1 cellular context compared by ENCODE assay signal in genomic region chr20:43457640-43458421, GRCh38.
TF ChIP-seq lines count a peak whose summit lies in the region.

SRSF6 (plus strand) TSS chr20:43457896; CDS start chr20:43458034, 138 bp downstream.

TF ChIP-seq in HepG2, 621 proteins besides CTCF, POLR2A, EP300 and RAD21 (continued from another document and continues in another):
- TF ChIP-seq ZBED4 (CRISPR knock-in tag; IDR thresholded peaks at IDR 0.05; ENCODE audit: borderline replicate concordance): peak; percentile 77; the same call in 1 of the 2 replicates
- TF ChIP-seq KLF12 (CRISPR knock-in tag; IDR thresholded peaks at IDR 0.05; ENCODE audit: borderline replicate concordance): peak; percentile 97
- TF ChIP-seq ATM (IDR thresholded peaks at IDR 0.05; ENCODE audit: borderline replicate concordance): no peak
- no peak for TF ChIP-seq SMARCE1 (IDR thresholded peaks at IDR 0.05; ENCODE audit: borderline replicate concordance)
- TF ChIP-seq SIN3B (IDR thresholded peaks at IDR 0.05; ENCODE audit: low read length): no peak; the same call in 1 of the 2 replicates
- peak; percentile 100 for TF ChIP-seq DMAP1 (CRISPR knock-in tag; IDR thresholded peaks at IDR 0.05)
- peak; percentile 99 for TF ChIP-seq SSRP1 (CRISPR knock-in tag; IDR thresholded peaks at IDR 0.05)
- no peak for TF ChIP-seq ZBTB40 (IDR thresholded peaks at IDR 0.05)
- TF ChIP-seq ZBTB40 (CRISPR knock-in tag; IDR thresholded peaks at IDR 0.05): peak; percentile 95
- TF ChIP-seq ZNF430 (CRISPR knock-in tag; IDR thresholded peaks at IDR 0.05): peak; percentile 96
- TF ChIP-seq KAT2B (IDR thresholded peaks at IDR 0.05; ENCODE audit: borderline replicate concordance, low read depth, low read length): no peak
- peak; percentile 90 for TF ChIP-seq MTF1 (CRISPR knock-in tag; IDR thresholded peaks at IDR 0.05)
- peak; percentile 97 for TF ChIP-seq TSC22D2 (CRISPR knock-in tag; IDR thresholded peaks at IDR 0.05; ENCODE audit: borderline replicate concordance)
- TF ChIP-seq U2AF2 (IDR thresholded peaks at IDR 0.05; ENCODE audit: low read depth, low read length): no peak
- peak; percentile 90; the same call in 1 of the 2 replicates for TF ChIP-seq FOXM1 (CRISPR knock-in tag; IDR thresholded peaks at IDR 0.05)
- TF ChIP-seq ZNF580 (CRISPR knock-in tag; IDR thresholded peaks at IDR 0.05; ENCODE audit: borderline replicate concordance, low read depth): peak; percentile 97; the same call in 1 of the 2 replicates
- TF ChIP-seq HMGXB3 (CRISPR knock-in tag; IDR thresholded peaks at IDR 0.05; ENCODE audit: borderline replicate concordance): peak; percentile 86
- TF ChIP-seq ZFP41 (CRISPR knock-in tag; IDR thresholded peaks at IDR 0.05; ENCODE audit: borderline replicate concordance): no peak; the same call in 1 of the 2 replicates
- TF ChIP-seq EED (CRISPR knock-in tag; IDR thresholded peaks at IDR 0.05): peak; percentile 100
- TF ChIP-seq TFAP4 (IDR thresholded peaks at IDR 0.05; ENCODE audit: borderline replicate concordance, low read depth): 0 out of 2 replicates have a peak, but pooled peaks have one; percentile 18
- no peak for TF ChIP-seq RFX3 (CRISPR knock-in tag; IDR thresholded peaks at IDR 0.05)
- peak; percentile 97 for TF ChIP-seq MYPOP (CRISPR knock-in tag; IDR thresholded peaks at IDR 0.05)
- TF ChIP-seq HNRNPL (IDR thresholded peaks at IDR 0.05; ENCODE audit: low read depth, low read length): peak; percentile 90
- TF ChIP-seq IKZF1 (IDR thresholded peaks at IDR 0.05): no peak
- no peak for TF ChIP-seq ZNF512B (CRISPR knock-in tag; IDR thresholded peaks at IDR 0.05; ENCODE audit: borderline replicate concordance)
- TF ChIP-seq ZBTB49 (CRISPR knock-in tag; IDR thresholded peaks at IDR 0.05; ENCODE audit: borderline replicate concordance): peak; percentile 52; the same call in 1 of the 2 replicates
- peak; percentile 99 for TF ChIP-seq ZNF891 (CRISPR knock-in tag; IDR thresholded peaks at IDR 0.05)
- TF ChIP-seq MXD4 (CRISPR knock-in tag; IDR thresholded peaks at IDR 0.05): peak; percentile 93
- TF ChIP-seq MYNN (CRISPR knock-in tag; IDR thresholded peaks at IDR 0.05; ENCODE audit: low read depth): no peak; the same call in 1 of the 2 replicates
